In genomic region chr6:111713196-111713705, GRCh38 we compare ENCODE assay signal across 18 cellular contexts.
A peak's percentile ranks its signal among the peaks of the same experiment; 100 is the strongest.
DNase-seq lines count a peak whose midpoint lies in the region; ATAC-seq and TF ChIP-seq lines count a peak whose summit lies in the region.
"Had no signal": no experiment of that assay in that cellular context is flagged by ENCODE, and none has a peak within 500 bp of the region (broad histone marks: within the 10 kb centered on the region; RNA-seq: fewer than 3 reads in every experiment).

No MANE protein-coding gene starts in this region.

- ATAC-seq in T-cell (replicated peaks in 1 of 4) (no peak), GM23338 (no peak)
- ATAC-seq: A549; body of pancreas; stimulated activated memory B cell treated with anti-CD40 and anti-IgM and Interleukin-4, amounts not matched to agents 10 μg/mL and 1 μg/mL and 100 μg/mL, for 72 hours had no signal

- H3K4me2 ChIP-seq in osteoblast (ENCODE audit: insufficient read depth, low read length): no peak overlapping the region
- H3K4me2 ChIP-seq in GM23338: no peak overlapping the region
- H3K4me2 ChIP-seq: A549 had no signal

- DNase-seq in activated CD4-positive, alpha-beta T cell treated with anti-CD3 and anti-CD28 coated beads, Interleukin-2, amount 10 ng/mL, durations not matched to agents 7 days and 5 days: no peak
- no peak for DNase-seq in activated CD4-positive, alpha-beta T cell treated with anti-CD3 and anti-CD28 coated beads for 48 hours
- DNase-seq in T-cell (no peak), glomerular visceral epithelial cell (ENCODE audit: extremely low spot score) (peak; percentile 20), osteoblast (ENCODE audit: insufficient read length, low spot score, missing footprints) (no peak), NCI-H774 (lab: John Stamatoyannopoulos, UW) (no peak), GM23338 (ENCODE audit: low spot score) (no peak), NCI-H1694 (lab: John Stamatoyannopoulos, UW) (no peak)
- DNase-seq: activated CD4-positive, alpha-beta T cell treated with anti-CD3 and anti-CD28 coated beads, Interleukin-2, amount 50 U/mL, for 1 hour; activated effector memory CD4-positive, alpha-beta T cell treated with anti-CD3 and anti-CD28 coated beads, Interleukin-2, amount 50 U/mL, for 16 hours; body of pancreas; NCI-H2029; NCI-H524; SIG-M5; T1000; upper lobe of right lung had no signal

- H3K4me3 ChIP-seq in osteoblast (ENCODE audit: insufficient read depth, low read length): no peak overlapping the region
- H3K4me3 ChIP-seq in GM23338: no peak overlapping the region
- H3K4me3 ChIP-seq: A549, body of pancreas, upper lobe of right lung had no signal

- peak overlapping the region; percentile 25 for H3K27ac Mint-ChIP-seq in activated CD4-positive, alpha-beta T cell treated with anti-CD3 and anti-CD28 coated beads, Interleukin-2, amount 10 ng/mL, durations not matched to agents 7 days and 5 days
- H3K27ac Mint-ChIP-seq in T-cell (peak overlapping the region; percentile 93 to 96), GM23338 (no peak overlapping the region)
- H3K27ac Mint-ChIP-seq: stimulated activated memory B cell treated with anti-CD40 and anti-IgM and Interleukin-4, amounts not matched to agents 10 μg/mL and 1 μg/mL and 100 μg/mL, for 72 hours had no signal

- H4K20me1 ChIP-seq in osteoblast (ENCODE audit: insufficient read depth, low read length) (no peaks in the 10 kb centered on the region), GM23338 (replicated peaks; ENCODE audit: insufficient read depth) (peaks cover 3% of the 10 kb centered on the region; the same call in 1 of the 2 replicates)

- CTCF ChIA-PET in activated CD4-positive, alpha-beta T cell treated with anti-CD3 and anti-CD28 coated beads, Interleukin-2, amount 10 ng/mL, durations not matched to agents 7 days and 5 days (lab: Charles Lee): interaction anchor here (1.7 kb wide), 1 partner anchor 283 kb away, joined by 4 read pairs; no protein-coding TSS in a partner anchor
- CTCF ChIA-PET in T-cell (lab: Charles Lee): interaction anchor here in 1 of 2 donors (0.6 to 1.5 kb wide), 3 partner anchors 49 to 330 kb away, joined by 4 read pairs; no protein-coding TSS in a partner anchor

- H3K27me3 Mint-ChIP-seq in activated CD4-positive, alpha-beta T cell treated with anti-CD3 and anti-CD28 coated beads, Interleukin-2, amount 10 ng/mL, durations not matched to agents 7 days and 5 days: no peaks in the 10 kb centered on the region
- no peaks in the 10 kb centered on the region for H3K27me3 Mint-ChIP-seq in T-cell
- H3K27me3 Mint-ChIP-seq in GM23338 (ENCODE audit: insufficient read depth, low read depth, poor library complexity): peaks cover 2% of the 10 kb centered on the region
- H3K27me3 Mint-ChIP-seq: stimulated activated memory B cell treated with anti-CD40 and anti-IgM and Interleukin-4, amounts not matched to agents 10 μg/mL and 1 μg/mL and 100 μg/mL, for 72 hours had no signal

- peaks cover 7% of the 10 kb centered on the region for H3K4me1 ChIP-seq in osteoblast (ENCODE audit: insufficient read depth, low read length)
- H3K4me1 ChIP-seq in GM23338 (ENCODE audit: insufficient read depth): peaks cover 24% of the 10 kb centered on the region

- no peak for TF ChIP-seq CTCF in osteoblast (IDR thresholded peaks at IDR 0.05; ENCODE audit: extremely low read depth, low read depth, low read length)
- TF ChIP-seq CTCF in GM23338 (conservative IDR thresholded peaks at IDR 0.05; ENCODE audit: low read depth in 2 of 2): no peak

- H3K9me3 ChIP-seq in osteoblast (ENCODE audit: low read depth, low read length): no peaks in the 10 kb centered on the region
- H3K9me3 ChIP-seq: A549, body of pancreas, upper lobe of right lung had no signal

- H2AFZ ChIP-seq in osteoblast (ENCODE audit: low read length): no peak overlapping the region
- no peak overlapping the region for H2AFZ ChIP-seq in GM23338

- H3K4me1 Mint-ChIP-seq in activated CD4-positive, alpha-beta T cell treated with anti-CD3 and anti-CD28 coated beads, Interleukin-2, amount 10 ng/mL, durations not matched to agents 7 days and 5 days: peaks cover 67% of the 10 kb centered on the region
- H3K4me1 Mint-ChIP-seq in T-cell (peaks cover 60 to 77% (median 76%) of the 10 kb centered on the region in 3 donors), GM23338 (peaks cover 31% of the 10 kb centered on the region)
- H3K4me1 Mint-ChIP-seq: stimulated activated memory B cell treated with anti-CD40 and anti-IgM and Interleukin-4, amounts not matched to agents 10 μg/mL and 1 μg/mL and 100 μg/mL, for 72 hours had no signal

- H3K4me3 Mint-ChIP-seq in activated CD4-positive, alpha-beta T cell treated with anti-CD3 and anti-CD28 coated beads, Interleukin-2, amount 10 ng/mL, durations not matched to agents 7 days and 5 days: no peak overlapping the region
- H3K4me3 Mint-ChIP-seq in T-cell: no peak overlapping the region
- H3K4me3 Mint-ChIP-seq in GM23338: no peak overlapping the region
- H3K4me3 Mint-ChIP-seq: stimulated activated memory B cell treated with anti-CD40 and anti-IgM and Interleukin-4, amounts not matched to agents 10 μg/mL and 1 μg/mL and 100 μg/mL, for 72 hours had no signal

- H3F3A ChIP-seq in GM23338 (replicated peaks; ENCODE audit: low read depth): no peaks in the 10 kb centered on the region

- H3K36me3 Mint-ChIP-seq in activated CD4-positive, alpha-beta T cell treated with anti-CD3 and anti-CD28 coated beads, Interleukin-2, amount 10 ng/mL, durations not matched to agents 7 days and 5 days (ENCODE audit: low read depth): peaks cover 72% of the 10 kb centered on the region
- H3K36me3 Mint-ChIP-seq in T-cell (peaks cover 63% of the 10 kb centered on the region), GM23338 (ENCODE audit: low read depth) (peaks cover 26% of the 10 kb centered on the region)

- H3K27me3 ChIP-seq in osteoblast (ENCODE audit: insufficient read depth, low read length) (no peaks in the 10 kb centered on the region), GM23338 (ENCODE audit: insufficient read depth) (no peaks in the 10 kb centered on the region)
- H3K27me3 ChIP-seq: body of pancreas, upper lobe of right lung had no signal

- H3K79me2 ChIP-seq in osteoblast (ENCODE audit: insufficient read depth, low read length): peaks cover 9% of the 10 kb centered on the region
- no peaks in the 10 kb centered on the region for H3K79me2 ChIP-seq in GM23338 (replicated peaks; ENCODE audit: insufficient read depth)

- H3K36me3 ChIP-seq in osteoblast (ENCODE audit: insufficient read depth, low read length): peaks cover 37% of the 10 kb centered on the region
- H3K36me3 ChIP-seq in GM23338 (ENCODE audit: insufficient read depth): no peaks in the 10 kb centered on the region; the same call in 1 of the 2 replicates

- H3K27ac ChIP-seq in osteoblast (ENCODE audit: low read depth, low read length): peak overlapping the region; percentile 53
- no peak overlapping the region for H3K27ac ChIP-seq in GM23338 (ENCODE audit: low read depth)
- H3K27ac ChIP-seq: A549, body of pancreas, upper lobe of right lung had no signal

- no peaks in the 10 kb centered on the region for H3K9me2 ChIP-seq in GM23338 (ENCODE audit: insufficient read depth)

- POLR2A ChIA-PET in activated CD4-positive, alpha-beta T cell treated with anti-CD3 and anti-CD28 coated beads, Interleukin-2, amount 10 ng/mL, durations not matched to agents 7 days and 5 days (lab: Charles Lee): no interaction called here
- POLR2A ChIA-PET in T-cell (lab: Charles Lee): no interaction called here

- H3K9me3 Mint-ChIP-seq in activated CD4-positive, alpha-beta T cell treated with anti-CD3 and anti-CD28 coated beads, Interleukin-2, amount 10 ng/mL, durations not matched to agents 7 days and 5 days: no peaks in the 10 kb centered on the region
- no peaks in the 10 kb centered on the region for H3K9me3 Mint-ChIP-seq in T-cell
- no peaks in the 10 kb centered on the region for H3K9me3 Mint-ChIP-seq in GM23338
- H3K9me3 Mint-ChIP-seq: stimulated activated memory B cell treated with anti-CD40 and anti-IgM and Interleukin-4, amounts not matched to agents 10 μg/mL and 1 μg/mL and 100 μg/mL, for 72 hours had no signal

TF ChIP-seq in GM23338, 12 proteins besides CTCF, POLR2A, EP300 and RAD21 (continues in another document):
- no peak for TF ChIP-seq ZNF331 (CRISPR knock-in tag; IDR thresholded peaks at IDR 0.05; ENCODE audit: low read depth)
- no peak for TF ChIP-seq NANOG (IDR thresholded peaks at IDR 0.05; ENCODE audit: borderline replicate concordance)
- TF ChIP-seq ZNF114 (CRISPR knock-in tag; IDR thresholded peaks at IDR 0.05): no peak
- TF ChIP-seq EZH2phosphoT487 (IDR thresholded peaks at IDR 0.05; ENCODE audit: unreplicated experiment): no peak
- no peak for TF ChIP-seq POLR2AphosphoS5 (IDR thresholded peaks at IDR 0.05; ENCODE audit: low read depth)
- TF ChIP-seq ETS1 (IDR thresholded peaks at IDR 0.05): no peak
